21 cellular contexts compared by ENCODE assay signal in the genomic region with DNA sequence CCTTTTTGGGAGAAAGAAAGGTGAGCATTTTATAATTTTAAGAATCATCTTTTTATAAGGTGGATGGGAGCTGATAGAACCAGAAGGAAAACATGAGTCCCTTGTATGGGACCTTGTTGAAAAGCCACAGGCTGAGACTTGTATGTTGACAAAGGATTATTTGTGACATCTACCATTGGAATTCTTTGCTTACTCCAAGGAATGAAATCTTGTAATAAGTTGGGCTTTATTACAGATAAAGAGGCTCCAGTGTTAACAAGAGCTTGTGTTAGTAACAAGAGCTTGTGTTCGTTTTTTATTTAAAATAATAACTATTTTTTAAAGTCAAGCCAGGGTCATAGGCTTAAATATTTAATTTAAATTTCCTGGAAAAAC.
"Had no signal": no experiment of that assay in that cellular context is flagged by ENCODE, and none has a peak within 500 bp of the region (broad histone marks: within the 10 kb centered on the region; RNA-seq: fewer than 3 reads in every experiment).

No MANE protein-coding gene starts in this region.

- H3K4me1 ChIP-seq: left ventricle myocardium inferior, lower lobe of right lung, psoas muscle, spleen, upper lobe of left lung had no signal

- ATAC-seq: effector memory CD8-positive, alpha-beta T cell; left colon; lower lobe of right lung; natural killer cell; psoas muscle; stimulated activated naive B cell treated with anti-CD40 and anti-IgM and Interleukin-4, amounts not matched to agents 10 μg/mL and 1 μg/mL and 100 μg/mL, for 72 hours had no signal

- DNase-seq: cortex of kidney; effector memory CD8-positive, alpha-beta T cell; immature natural killer cell; islet precursor cell; kidney glomerular epithelial cell; left colon; left ventricle myocardium inferior; lower lobe of right lung; natural killer cell; ovary; psoas muscle; right cardiac atrium; sigmoid colon; spleen; stimulated activated naive B cell treated with anti-CD40 and anti-IgM and Interleukin-4, amounts not matched to agents 10 μg/mL and 1 μg/mL and 100 μg/mL, for 72 hours; upper lobe of left lung had no signal

- H3K36me3 ChIP-seq: esophagus muscularis mucosa, left ventricle myocardium inferior, lower lobe of right lung, ovary, sigmoid colon, spleen, thoracic aorta, tibial nerve, upper lobe of left lung had no signal

- H3K4me3 Mint-ChIP-seq: effector memory CD8-positive, alpha-beta T cell; immature natural killer cell; memory B cell; natural killer cell; stimulated activated naive B cell treated with anti-CD40 and anti-IgM and Interleukin-4, amounts not matched to agents 10 μg/mL and 1 μg/mL and 100 μg/mL, for 72 hours; stimulated activated naive CD8-positive, alpha-beta T cell treated with anti-CD3 and anti-CD28 coated beads, Interleukin-15, Interleukin-2, amounts not matched to agents 100 ng/mL and 50 ng/mL, for 24 hours had no signal

- H3K27me3 ChIP-seq: esophagus muscularis mucosa, ovary, sigmoid colon, spleen, tibial nerve, upper lobe of left lung had no signal

- H3K27ac Mint-ChIP-seq: effector memory CD8-positive, alpha-beta T cell; immature natural killer cell; memory B cell; natural killer cell; stimulated activated naive B cell treated with anti-CD40 and anti-IgM and Interleukin-4, amounts not matched to agents 10 μg/mL and 1 μg/mL and 100 μg/mL, for 72 hours; stimulated activated naive CD8-positive, alpha-beta T cell treated with anti-CD3 and anti-CD28 coated beads, Interleukin-15, Interleukin-2, amounts not matched to agents 100 ng/mL and 50 ng/mL, for 24 hours had no signal

- H3K4me1 Mint-ChIP-seq: immature natural killer cell; memory B cell; natural killer cell; stimulated activated naive B cell treated with anti-CD40 and anti-IgM and Interleukin-4, amounts not matched to agents 10 μg/mL and 1 μg/mL and 100 μg/mL, for 72 hours had no signal

- H3K27me3 Mint-ChIP-seq: effector memory CD8-positive, alpha-beta T cell; memory B cell; stimulated activated naive B cell treated with anti-CD40 and anti-IgM and Interleukin-4, amounts not matched to agents 10 μg/mL and 1 μg/mL and 100 μg/mL, for 72 hours; stimulated activated naive CD8-positive, alpha-beta T cell treated with anti-CD3 and anti-CD28 coated beads, Interleukin-15, Interleukin-2, amounts not matched to agents 100 ng/mL and 50 ng/mL, for 24 hours had no signal

- H3K36me3 Mint-ChIP-seq: immature natural killer cell; memory B cell; stimulated activated naive B cell treated with anti-CD40 and anti-IgM and Interleukin-4, amounts not matched to agents 10 μg/mL and 1 μg/mL and 100 μg/mL, for 72 hours had no signal

- H3K4me3 ChIP-seq: esophagus muscularis mucosa, left ventricle myocardium inferior, lower lobe of right lung, ovary, psoas muscle, sigmoid colon, spleen, thoracic aorta, tibial nerve, upper lobe of left lung had no signal

- H3K27ac ChIP-seq: esophagus muscularis mucosa, left ventricle myocardium inferior, lower lobe of right lung, ovary, psoas muscle, sigmoid colon, spleen, thoracic aorta, tibial nerve, upper lobe of left lung had no signal

- H3K9me3 ChIP-seq: esophagus muscularis mucosa, left ventricle myocardium inferior, lower lobe of right lung, ovary, psoas muscle, sigmoid colon, spleen, thoracic aorta, tibial nerve, upper lobe of left lung had no signal
